In the genomic region with DNA sequence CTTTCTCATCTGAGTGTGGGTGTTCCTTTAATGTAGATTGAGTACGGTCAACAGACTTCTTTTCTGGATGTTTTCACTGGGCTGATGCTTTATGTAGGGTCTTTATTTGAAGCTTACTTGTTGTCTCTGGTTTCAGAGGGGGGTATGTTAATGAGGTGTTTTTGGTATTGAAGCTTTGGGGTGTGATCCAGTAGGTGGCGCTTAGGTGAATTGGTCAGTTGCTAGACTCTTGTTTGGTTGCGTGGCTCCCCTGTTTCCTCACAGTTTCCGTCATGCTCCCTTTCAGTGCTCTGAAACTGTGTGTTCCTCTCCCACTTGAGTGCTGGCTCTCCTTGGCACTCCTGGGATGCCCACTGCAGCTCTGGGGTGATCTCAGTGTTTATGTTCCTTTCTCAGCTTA, we compare ENCODE assay signal across 17 cellular contexts.
DNase-seq lines count a peak whose midpoint lies in the region; ATAC-seq and TF ChIP-seq lines count a peak whose summit lies in the region.
"Had no signal": no experiment of that assay in that cellular context is flagged by ENCODE, and none has a peak within 500 bp of the region (broad histone marks: within the 10 kb centered on the region; RNA-seq: fewer than 3 reads in every experiment).

No MANE protein-coding gene starts in this region.

- ATAC-seq in GM21576 (IDR thresholded peaks at IDR 0.05; ENCODE audit: unreplicated experiment): no peak
- ATAC-seq: A549 had no signal

- TF ChIP-seq CTCF in OCI-LY3 (IDR thresholded peaks at IDR 0.05; ENCODE audit: low read depth, low read length) (peak; percentile 56), endodermal cell (conservative IDR thresholded peaks at IDR 0.05) (peak; percentile 66), retinal pigment epithelial cell (conservative IDR thresholded peaks at IDR 0.05; ENCODE audit: low read depth, low read length) (peak; percentile 4)

- H3K9me3 ChIP-seq in OCI-LY3 (ENCODE audit: insufficient read depth, low read length): no peaks in the 10 kb centered on the region
- H3K9me3 ChIP-seq in endodermal cell (ENCODE audit: control insufficient read depth, low read length): no peaks in the 10 kb centered on the region
- H3K9me3 ChIP-seq: A549, Caco-2, prostate gland had no signal

- peak overlapping the region; percentile 77; the same call in 1 of the 2 replicates for H2AFZ ChIP-seq in OCI-LY3 (ENCODE audit: low read depth, low read length)

- no peaks in the 10 kb centered on the region for H3K27me3 Mint-ChIP-seq in endodermal cell (ENCODE audit: insufficient read depth)

- H3K79me2 ChIP-seq in OCI-LY3 (ENCODE audit: low read length): no peaks in the 10 kb centered on the region

- H3K27me3 ChIP-seq in OCI-LY3 (ENCODE audit: low read depth, low read length) (no peaks in the 10 kb centered on the region), endodermal cell (ENCODE audit: control insufficient read depth, insufficient read depth, low read length, poor library complexity, severe bottlenecking) (no peaks in the 10 kb centered on the region)

- peak overlapping the region; percentile 50 for H3K4me2 ChIP-seq in OCI-LY3 (ENCODE audit: low read length)
- H3K4me2 ChIP-seq: A549 had no signal

- H4K20me1 ChIP-seq in OCI-LY3 (ENCODE audit: insufficient read depth, low read length): no peaks in the 10 kb centered on the region

- 86 to 89% methylated on average over 2 to 4 of the region's 4 CpGs for WGBS in endodermal cell (ENCODE audit: insufficient coverage in 1 of 2, insufficient read length in 1 of 2), 2 experiments

- no peak overlapping the region for H3K9ac ChIP-seq in OCI-LY3 (ENCODE audit: low read length)
- H3K9ac ChIP-seq in endodermal cell (ENCODE audit: extremely low read depth, low read length, poor library complexity, severe bottlenecking): no peak overlapping the region

- H3K27ac Mint-ChIP-seq in endodermal cell: no peak overlapping the region
- H3K27ac Mint-ChIP-seq: brain, IgD-negative memory B cell had no signal

- H3K4me3 ChIP-seq in OCI-LY3 (ENCODE audit: low read length) (no peak overlapping the region), endodermal cell (ENCODE audit: low read length) (no peak overlapping the region), retinal pigment epithelial cell (ENCODE audit: low read length) (no peak overlapping the region)
- H3K4me3 ChIP-seq: A549, prostate gland had no signal

- no peaks in the 10 kb centered on the region for H3K9me3 Mint-ChIP-seq in endodermal cell

- H3K4me3 Mint-ChIP-seq in endodermal cell: no peak overlapping the region
- H3K4me3 Mint-ChIP-seq: brain, IgD-negative memory B cell had no signal

- H3K4me1 Mint-ChIP-seq in endodermal cell: peaks cover 21% of the 10 kb centered on the region
- H3K4me1 Mint-ChIP-seq: IgD-negative memory B cell had no signal

- H3K36me3 Mint-ChIP-seq in endodermal cell (ENCODE audit: low read depth): no peaks in the 10 kb centered on the region
- H3K36me3 Mint-ChIP-seq: brain, IgD-negative memory B cell had no signal

- H3K36me3 ChIP-seq in OCI-LY3 (replicated peaks; ENCODE audit: low read depth, low read length) (no peaks in the 10 kb centered on the region), endodermal cell (ENCODE audit: control insufficient read depth, insufficient read depth, low read length) (no peaks in the 10 kb centered on the region)
- H3K36me3 ChIP-seq: prostate gland had no signal

- DNase-seq in NCI-H82 (lab: John Stamatoyannopoulos, UW) (peak; percentile 26), NCI-H82 treated with DMSO at 0.1 percent for 48 hours (lab: John Stamatoyannopoulos, UW; ENCODE audit: unreplicated experiment) (no peak), endodermal cell (peak; percentile 69), retinal pigment epithelial cell (ENCODE audit: low read depth) (no peak), NCI-H1092 (lab: John Stamatoyannopoulos, UW) (no peak), A172 (ENCODE audit: low spot score) (no peak)
- DNase-seq: activated CD4-positive, alpha-beta T cell treated with anti-CD3 and anti-CD28 coated beads, Interleukin-2, amount 50 U/mL, for 1 hour; activated effector memory CD4-positive, alpha-beta T cell treated with Interleukin-2 at 50 U/mL for 16 hours; Caco-2; midbrain; trophoblast cell had no signal

- H3K4me1 ChIP-seq in OCI-LY3 (ENCODE audit: low read length) (peaks cover 9% of the 10 kb centered on the region), endodermal cell (ENCODE audit: control insufficient read depth, insufficient read depth, low read length) (no peaks in the 10 kb centered on the region)
- H3K4me1 ChIP-seq: Caco-2, prostate gland had no signal

- H3K27ac ChIP-seq in OCI-LY3 (ENCODE audit: low read length) (no peak overlapping the region), endodermal cell (ENCODE audit: low read depth, low read length) (no peak overlapping the region)
- H3K27ac ChIP-seq: prostate gland had no signal

Comparison
In these comparisons a context has a peak if more than half of its experiments do, and no peak if none do; other contexts are left out.
1. DNase-seq: peak in NCI-H82 (single experiment) and endodermal cell (single experiment); none in NCI-H82 treated with DMSO at 0.1 percent for 48 hours (single experiment), retinal pigment epithelial cell (single experiment), NCI-H1092 (single experiment) and A172 (single experiment).
2. CTCF ChIP-seq: peak in every context shown above with its lines; median percentile 66 in endodermal cell; 56 in OCI-LY3; 4 in retinal pigment epithelial cell.